In the genomic region with DNA sequence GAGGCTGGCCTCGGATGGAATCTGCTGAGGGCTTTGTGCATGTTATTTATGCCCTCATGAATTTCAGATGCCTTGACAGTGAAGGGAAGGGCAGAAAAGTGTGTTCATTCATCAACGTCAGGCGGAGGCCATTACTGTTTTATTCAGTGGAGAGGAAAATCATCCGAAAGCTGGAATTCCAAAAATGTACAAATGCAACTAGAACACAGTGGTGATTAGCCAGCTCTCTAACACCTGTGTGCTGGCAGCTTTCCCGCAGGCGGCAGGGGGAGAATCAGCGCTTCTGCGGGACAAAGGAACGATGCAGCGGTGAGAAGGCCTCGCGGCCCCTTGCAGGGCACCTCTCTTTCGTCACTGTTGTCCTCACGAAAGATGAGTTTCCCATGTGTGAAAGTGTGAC, we compare ENCODE assay signal across 1 cellular context.
TF ChIP-seq lines count a peak whose summit lies in the region.

No MANE protein-coding gene starts in this region.

TF ChIP-seq in GM23338, 12 proteins besides CTCF, POLR2A, EP300 and RAD21 (continued from another document):
- TF ChIP-seq, protein P1, sequence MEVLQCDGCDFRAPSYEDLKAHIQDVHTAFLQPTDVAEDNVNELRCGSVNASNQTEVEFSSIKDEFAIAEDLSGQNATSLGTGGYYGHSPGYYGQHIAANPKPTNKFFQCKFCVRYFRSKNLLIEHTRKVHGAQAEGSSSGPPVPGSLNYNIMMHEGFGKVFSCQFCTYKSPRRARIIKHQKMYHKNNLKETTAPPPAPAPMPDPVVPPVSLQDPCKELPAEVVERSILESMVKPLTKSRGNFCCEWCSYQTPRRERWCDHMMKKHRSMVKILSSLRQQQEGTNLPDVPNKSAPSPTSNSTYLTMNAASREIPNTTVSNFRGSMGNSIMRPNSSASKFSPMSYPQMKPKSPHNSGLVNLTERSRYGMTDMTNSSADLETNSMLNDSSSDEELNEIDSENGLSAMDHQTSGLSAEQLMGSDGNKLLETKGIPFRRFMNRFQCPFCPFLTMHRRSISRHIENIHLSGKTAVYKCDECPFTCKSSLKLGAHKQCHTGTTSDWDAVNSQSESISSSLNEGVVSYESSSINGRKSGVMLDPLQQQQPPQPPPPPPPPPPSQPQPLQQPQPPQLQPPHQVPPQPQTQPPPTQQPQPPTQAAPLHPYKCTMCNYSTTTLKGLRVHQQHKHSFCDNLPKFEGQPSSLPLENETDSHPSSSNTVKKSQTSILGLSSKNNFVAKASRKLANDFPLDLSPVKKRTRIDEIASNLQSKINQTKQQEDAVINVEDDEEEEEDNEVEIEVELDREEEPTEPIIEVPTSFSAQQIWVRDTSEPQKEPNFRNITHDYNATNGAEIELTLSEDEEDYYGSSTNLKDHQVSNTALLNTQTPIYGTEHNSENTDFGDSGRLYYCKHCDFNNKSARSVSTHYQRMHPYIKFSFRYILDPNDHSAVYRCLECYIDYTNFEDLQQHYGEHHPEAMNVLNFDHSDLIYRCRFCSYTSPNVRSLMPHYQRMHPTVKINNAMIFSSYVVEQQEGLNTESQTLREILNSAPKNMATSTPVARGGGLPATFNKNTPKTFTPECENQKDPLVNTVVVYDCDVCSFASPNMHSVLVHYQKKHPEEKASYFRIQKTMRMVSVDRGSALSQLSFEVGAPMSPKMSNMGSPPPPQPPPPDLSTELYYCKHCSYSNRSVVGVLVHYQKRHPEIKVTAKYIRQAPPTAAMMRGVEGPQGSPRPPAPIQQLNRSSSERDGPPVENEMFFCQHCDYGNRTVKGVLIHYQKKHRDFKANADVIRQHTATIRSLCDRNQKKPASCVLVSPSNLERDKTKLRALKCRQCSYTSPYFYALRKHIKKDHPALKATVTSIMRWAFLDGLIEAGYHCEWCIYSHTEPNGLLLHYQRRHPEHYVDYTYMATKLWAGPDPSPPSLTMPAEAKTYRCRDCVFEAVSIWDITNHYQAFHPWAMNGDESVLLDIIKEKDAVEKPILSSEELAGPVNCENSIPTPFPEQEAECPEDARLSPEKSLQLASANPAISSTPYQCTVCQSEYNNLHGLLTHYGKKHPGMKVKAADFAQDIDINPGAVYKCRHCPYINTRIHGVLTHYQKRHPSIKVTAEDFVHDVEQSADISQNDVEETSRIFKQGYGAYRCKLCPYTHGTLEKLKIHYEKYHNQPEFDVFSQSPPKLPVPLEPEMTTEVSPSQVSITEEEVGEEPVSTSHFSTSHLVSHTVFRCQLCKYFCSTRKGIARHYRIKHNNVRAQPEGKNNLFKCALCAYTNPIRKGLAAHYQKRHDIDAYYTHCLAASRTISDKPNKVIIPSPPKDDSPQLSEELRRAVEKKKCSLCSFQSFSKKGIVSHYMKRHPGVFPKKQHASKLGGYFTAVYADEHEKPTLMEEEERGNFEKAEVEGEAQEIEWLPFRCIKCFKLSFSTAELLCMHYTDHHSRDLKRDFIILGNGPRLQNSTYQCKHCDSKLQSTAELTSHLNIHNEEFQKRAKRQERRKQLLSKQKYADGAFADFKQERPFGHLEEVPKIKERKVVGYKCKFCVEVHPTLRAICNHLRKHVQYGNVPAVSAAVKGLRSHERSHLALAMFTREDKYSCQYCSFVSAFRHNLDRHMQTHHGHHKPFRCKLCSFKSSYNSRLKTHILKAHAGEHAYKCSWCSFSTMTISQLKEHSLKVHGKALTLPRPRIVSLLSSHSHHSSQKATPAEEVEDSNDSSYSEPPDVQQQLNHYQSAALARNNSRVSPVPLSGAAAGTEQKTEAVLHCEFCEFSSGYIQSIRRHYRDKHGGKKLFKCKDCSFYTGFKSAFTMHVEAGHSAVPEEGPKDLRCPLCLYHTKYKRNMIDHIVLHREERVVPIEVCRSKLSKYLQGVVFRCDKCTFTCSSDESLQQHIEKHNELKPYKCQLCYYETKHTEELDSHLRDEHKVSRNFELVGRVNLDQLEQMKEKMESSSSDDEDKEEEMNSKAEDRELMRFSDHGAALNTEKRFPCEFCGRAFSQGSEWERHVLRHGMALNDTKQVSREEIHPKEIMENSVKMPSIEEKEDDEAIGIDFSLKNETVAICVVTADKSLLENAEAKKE (CRISPR knock-in tag; IDR thresholded peaks at IDR 0.05), result no peak
- TF ChIP-seq ZNF331 (CRISPR knock-in tag; IDR thresholded peaks at IDR 0.05; ENCODE audit: low read depth) (no peak), STAT1 (IDR thresholded peaks at IDR 0.05; ENCODE audit: unreplicated experiment) (no peak), POLR2AphosphoS5 (IDR thresholded peaks at IDR 0.05; ENCODE audit: low read depth) (no peak), EZH2 (IDR thresholded peaks at IDR 0.05; ENCODE audit: low read depth, unreplicated experiment) (no peak), CREB1 (CRISPR knock-in tag; IDR thresholded peaks at IDR 0.05; ENCODE audit: low read depth) (no peak), ZNF114 (CRISPR knock-in tag; IDR thresholded peaks at IDR 0.05) (no peak), NANOG (IDR thresholded peaks at IDR 0.05; ENCODE audit: borderline replicate concordance) (no peak)
- TF ChIP-seq, protein P2, sequence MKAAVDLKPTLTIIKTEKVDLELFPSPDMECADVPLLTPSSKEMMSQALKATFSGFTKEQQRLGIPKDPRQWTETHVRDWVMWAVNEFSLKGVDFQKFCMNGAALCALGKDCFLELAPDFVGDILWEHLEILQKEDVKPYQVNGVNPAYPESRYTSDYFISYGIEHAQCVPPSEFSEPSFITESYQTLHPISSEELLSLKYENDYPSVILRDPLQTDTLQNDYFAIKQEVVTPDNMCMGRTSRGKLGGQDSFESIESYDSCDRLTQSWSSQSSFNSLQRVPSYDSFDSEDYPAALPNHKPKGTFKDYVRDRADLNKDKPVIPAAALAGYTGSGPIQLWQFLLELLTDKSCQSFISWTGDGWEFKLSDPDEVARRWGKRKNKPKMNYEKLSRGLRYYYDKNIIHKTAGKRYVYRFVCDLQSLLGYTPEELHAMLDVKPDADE (IDR thresholded peaks at IDR 0.05), result no peak
